In genomic region chr2:40251146-40251545, GRCh38 we compare ENCODE assay signal across 14 cellular contexts.
DNase-seq lines count a peak whose midpoint lies in the region; ATAC-seq, FAIRE-seq and TF ChIP-seq lines count a peak whose summit lies in the region.
"Had no signal": no experiment of that assay in that cellular context is flagged by ENCODE, and none has a peak within 500 bp of the region (broad histone marks: within the 10 kb centered on the region; RNA-seq: fewer than 3 reads in every experiment).

No MANE protein-coding gene starts in this region.

- H3K4me2 ChIP-seq in endothelial cell of umbilical vein (ENCODE audit: insufficient read depth, low read length), result no peak overlapping the region

- H3K4me3 ChIP-seq in endothelial cell of umbilical vein (replicated peaks in 1 of 3; ENCODE audit: insufficient read depth in 1 of 3, low read depth in 1 of 3, low read length in 3 of 3) (no peak overlapping the region), retinal pigment epithelial cell (ENCODE audit: low read length) (no peak overlapping the region), lower leg skin (ENCODE audit: low read depth, poor library complexity, severe bottlenecking) (no peak overlapping the region)
- H3K4me3 ChIP-seq: heart left ventricle had no signal

- POLR2A ChIA-PET in endothelial cell of umbilical vein (lab: Charles Lee), result no interaction called here

- no peaks in the 10 kb centered on the region for H3K9me3 ChIP-seq in endothelial cell of umbilical vein (replicated peaks; ENCODE audit: control insufficient read depth, insufficient read depth, low read length)
- H3K9me3 ChIP-seq: heart left ventricle had no signal

- H3K36me3 ChIP-seq in endothelial cell of umbilical vein (ENCODE audit: control insufficient read depth in 2 of 2, extremely low read depth in 1 of 2, insufficient read depth in 2 of 2, low read length in 2 of 2), result no peaks in the 10 kb centered on the region
- H3K36me3 ChIP-seq: heart left ventricle had no signal

- 22 to 31% methylated on average over 2 of the region's 2 CpGs for WGBS in lower leg skin, 2 donors

- CTCF ChIA-PET in endothelial cell of umbilical vein (lab: Charles Lee), result interaction anchor here (0.8 kb wide), 1 partner anchor 707 kb away, joined by 3 read pairs; no protein-coding TSS in a partner anchor

- H4K20me1 ChIP-seq in endothelial cell of umbilical vein (replicated peaks; ENCODE audit: control insufficient read depth, extremely low read depth, insufficient read depth, low read length), result no peaks in the 10 kb centered on the region

- DNase-seq in DMS 273 (lab: John Stamatoyannopoulos, UW; ENCODE audit: unreplicated experiment) (peak; percentile 7), DMS 273 treated with DMSO at 0.1 percent for 48 hours (lab: John Stamatoyannopoulos, UW) (no peak), NCI-H2227 treated with DMSO at 0.1 percent for 48 hours (lab: John Stamatoyannopoulos, UW) (peak; percentile 86), endothelial cell of umbilical vein (ENCODE audit: low read depth, low spot score) (peak; percentile 55), retinal pigment epithelial cell (ENCODE audit: low read depth) (peak; percentile 26), lower leg skin (ENCODE audit: low spot score in 2 of 2) (no peak)
- DNase-seq in stimulated activated CD4-positive, alpha-beta T cell treated with anti-CD3 and anti-CD28 coated beads, Interleukin-12 subunit alpha, Interleukin-12 subunit beta, amount 100 ng/mL, for 4 hours, result no peak
- DNase-seq: activated CD8-positive, alpha-beta T cell treated with anti-CD3 and anti-CD28 coated beads for 36 hours; cortex of kidney; heart left ventricle; right cardiac atrium; T-helper 9 cell had no signal

- no peak overlapping the region for H3K27ac ChIP-seq in endothelial cell of umbilical vein (ENCODE audit: insufficient read depth, low read depth, low read length)
- H3K27ac ChIP-seq: 22Rv1 had no signal

- intact Hi-C loops in endothelial cell of umbilical vein (cut with micrococcal nuclease) (no loop called here), lower leg skin (cut with DNase I; ENCODE audit: low total_unique reads) (no loop called here)

- H3K79me2 ChIP-seq in endothelial cell of umbilical vein (ENCODE audit: control insufficient read depth, insufficient read depth, low read length), result no peaks in the 10 kb centered on the region

- no peak for TF ChIP-seq POLR2A in endothelial cell of umbilical vein (IDR thresholded peaks at IDR 0.05; ENCODE audit: low read depth, low read length)
- TF ChIP-seq POLR2A in lower leg skin (IDR thresholded peaks at IDR 0.05), result no peak

- H3K27me3 ChIP-seq in endothelial cell of umbilical vein (ENCODE audit: control insufficient read depth in 2 of 2, insufficient read depth in 2 of 2, low read length in 2 of 2), result no peaks in the 10 kb centered on the region
- H3K27me3 ChIP-seq: heart left ventricle had no signal

- no peaks in the 10 kb centered on the region for H3K9me1 ChIP-seq in endothelial cell of umbilical vein (replicated peaks; ENCODE audit: control insufficient read depth, extremely low read depth, insufficient read depth, low read length)

- no peak overlapping the region for H2AFZ ChIP-seq in endothelial cell of umbilical vein (ENCODE audit: low read depth, low read length)

- no TSS peak for BruUV-seq in endothelial cell of umbilical vein (replicated peaks; lab: Mats Ljungman, UMichigan)

- H3K9ac ChIP-seq in endothelial cell of umbilical vein (replicated peaks; ENCODE audit: extremely low read depth, insufficient read depth, low read length), result no peak overlapping the region

- TF ChIP-seq CTCF in endothelial cell of umbilical vein (IDR thresholded peaks at IDR 0.05; ENCODE audit: extremely low read depth in 1 of 2, insufficient read depth in 1 of 2, low read depth in 1 of 2, low read length in 2 of 2), result no peak
- TF ChIP-seq CTCF in retinal pigment epithelial cell (conservative IDR thresholded peaks at IDR 0.05; ENCODE audit: low read depth, low read length), result no peak
- no peak for TF ChIP-seq CTCF in lower leg skin (IDR thresholded peaks at IDR 0.05)

- no peak for FAIRE-seq in endothelial cell of umbilical vein (lab: Jason Lieb, UNC)

- no peaks in the 10 kb centered on the region for H3K4me1 ChIP-seq in endothelial cell of umbilical vein (ENCODE audit: control insufficient read depth, extremely low read depth, insufficient read depth, low read length)

- ATAC-seq in HG03457 (IDR thresholded peaks at IDR 0.05; ENCODE audit: unreplicated experiment), result no peak
- ATAC-seq: activated CD8-positive, alpha-beta T cell treated with anti-CD3 and anti-CD28 coated beads for 36 hours; right cardiac atrium had no signal

- dilution Hi-C loops in endothelial cell of umbilical vein (cut with MboI; ENCODE audit: extremely low pct_ligation_motif_present, low sequenced_read_pairs), result no loop called here

TF ChIP-seq in endothelial cell of umbilical vein, 7 proteins besides CTCF, POLR2A, EP300 and RAD21:
- no peak for TF ChIP-seq JUN (IDR thresholded peaks at IDR 0.05; ENCODE audit: borderline replicate concordance, insufficient read depth, insufficient read length, low read depth)
- no peak for TF ChIP-seq POLR2AphosphoS5 (IDR thresholded peaks at IDR 0.05; ENCODE audit: insufficient read depth, low read depth, low read length)
- TF ChIP-seq GATA2 (IDR thresholded peaks at IDR 0.05; ENCODE audit: insufficient read depth, insufficient read length, low read depth, low read length), result no peak
- TF ChIP-seq MYC (IDR thresholded peaks at IDR 0.05; ENCODE audit: low read depth, low read length), result no peak
- TF ChIP-seq MAX (IDR thresholded peaks at IDR 0.05; ENCODE audit: insufficient read depth, insufficient read length), result no peak
- no peak for TF ChIP-seq FOS (IDR thresholded peaks at IDR 0.05; ENCODE audit: borderline replicate concordance, insufficient read depth, low read length)
- TF ChIP-seq EZH2 (IDR thresholded peaks at IDR 0.05; ENCODE audit: borderline replicate concordance, low read depth, low read length, severe bottlenecking), result no peak

Comparison
In these comparisons a context has a peak if more than half of its experiments do, and no peak if none do; other contexts are left out.
1. DNase-seq: peak in DMS 273 (single experiment), NCI-H2227 treated with DMSO at 0.1 percent for 48 hours (single experiment), endothelial cell of umbilical vein (single experiment) and retinal pigment epithelial cell (single experiment); none in DMS 273 treated with DMSO at 0.1 percent for 48 hours (single experiment), stimulated activated CD4-positive, alpha-beta T cell treated with anti-CD3 and anti-CD28 coated beads, Interleukin-12 subunit alpha, Interleukin-12 subunit beta, amount 100 ng/mL, for 4 hours (single experiment) and lower leg skin (0 of 2).